In the genomic region with DNA sequence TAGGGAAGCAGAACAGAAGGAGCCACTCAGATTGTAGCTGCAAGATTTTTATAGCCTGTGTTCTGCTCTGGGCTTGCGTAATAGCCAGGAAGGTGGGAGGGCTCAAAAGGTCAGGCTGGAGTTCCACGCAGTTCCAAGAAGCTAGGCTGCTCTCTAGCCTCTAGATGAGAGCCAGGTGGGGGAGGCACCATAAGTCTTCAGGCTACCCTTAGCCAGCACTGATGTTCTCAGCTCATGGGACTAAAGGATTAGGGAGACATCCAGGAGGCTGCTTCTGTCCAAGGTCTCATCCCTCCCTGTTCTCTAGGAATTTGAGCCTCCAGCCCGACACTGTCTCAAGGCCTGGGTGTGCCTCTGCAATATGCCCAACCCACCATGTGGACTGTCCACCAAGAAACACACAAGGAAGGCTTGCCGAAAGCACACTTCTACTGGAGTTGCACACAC, we compare ENCODE assay signal across 8 cellular contexts. TPM values are rescaled to one million over a fixed set of nuclear protein-coding genes. Genes with fewer than 3 reads are reported as not detected.
DNase-seq lines count a peak whose midpoint lies in the region; ATAC-seq and TF ChIP-seq lines count a peak whose summit lies in the region.

No MANE protein-coding gene starts in this region.

- DNase-seq in ELR (ENCODE audit: low read depth), result peak; percentile 37
- no peak for DNase-seq in RWPE2 (ENCODE audit: low spot score)
- peak; percentile 57 for DNase-seq in fibroblast of mammary gland (ENCODE audit: low read depth)
- DNase-seq in omental fat pad (ENCODE audit: low spot score), result peak; percentile 38
- no peak for DNase-seq in DMS79 treated with DMSO at 0.1 percent for 48 hours (lab: John Stamatoyannopoulos, UW)
- no peak for DNase-seq in NCI-H2171 (lab: John Stamatoyannopoulos, UW)

- H3K9me3 ChIP-seq in RWPE2 (ENCODE audit: severe bottlenecking), result no peaks in the 10 kb centered on the region

- peak overlapping the region; percentile 26 for H3K27ac ChIP-seq in RWPE2 (ENCODE audit: poor library complexity, severe bottlenecking)

- H3K4me3 ChIP-seq in RWPE2 (ENCODE audit: severe bottlenecking) (no peak overlapping the region), fibroblast of mammary gland (ENCODE audit: control insufficient read depth, low read depth, low read length) (peak overlapping the region; percentile 82)

- no peaks in the 10 kb centered on the region for H3K27me3 ChIP-seq in RWPE2 (ENCODE audit: insufficient read depth, poor library complexity, severe bottlenecking)

- peaks cover 15% of the 10 kb centered on the region for H3K4me1 ChIP-seq in RWPE2 (ENCODE audit: insufficient read depth, poor library complexity, severe bottlenecking)

- TF ChIP-seq CTCF in RWPE2 (IDR thresholded peaks at IDR 0.05; ENCODE audit: poor library complexity, severe bottlenecking) (no peak), fibroblast of mammary gland (conservative IDR thresholded peaks at IDR 0.05; ENCODE audit: control insufficient read depth, insufficient read depth, low read depth, low read length) (no peak), omental fat pad (IDR thresholded peaks at IDR 0.05) (no peak)

- ATAC-seq in RWPE2 (ENCODE audit: low read depth) (no peak), omental fat pad (ENCODE audit: low FRiP score) (peak; percentile 76), GM18870 (IDR thresholded peaks at IDR 0.05; ENCODE audit: unreplicated experiment) (no peak), HG02938 (IDR thresholded peaks at IDR 0.05; ENCODE audit: unreplicated experiment) (no peak)

- H3K36me3 ChIP-seq in RWPE2 (ENCODE audit: low read depth), result peaks cover 5% of the 10 kb centered on the region

RNA-seq across cellular contexts. Expression of a gene that starts 1.7 kb away (rescaled TPM):
- total RNA-seq in omental fat pad, result 10 to 100 TPM; 23.2 to 68.4 (median 37.8) TPM

RNA-seq across cellular contexts. Expression of a gene that starts 14.4 kb away (rescaled TPM):
- 1 to 10 TPM in 2 of 4 donors, under 1 TPM in 2; 0.72 to 2.0 (median 1.3) TPM for total RNA-seq in omental fat pad

RNA-seq across cellular contexts. Expression of a gene that starts 22.2 kb away (rescaled TPM):
- total RNA-seq in omental fat pad, result 1,000 to 10,000 TPM in 1 of 4 donors, 100 to 1,000 TPM in 3; 608 to 1,018 (median 745) TPM

RNA-seq across cellular contexts. Expression of a gene that starts 39.2 kb away (rescaled TPM):
- total RNA-seq in omental fat pad, result under 1 TPM in 1 of 4 donors, not detected in 3; 0.96 TPM

RNA-seq across cellular contexts. Expression of a gene that starts 48.4 kb away (rescaled TPM):
- 10 to 100 TPM; 31.2 to 87.0 (median 49.0) TPM for total RNA-seq in omental fat pad

Comparison
In these comparisons a context has a peak if more than half of its experiments do, and no peak if none do; other contexts are left out.
1. DNase-seq: peak in ELR (single experiment), fibroblast of mammary gland (single experiment) and omental fat pad (single experiment); none in RWPE2 (single experiment), DMS79 treated with DMSO at 0.1 percent for 48 hours (single experiment) and NCI-H2171 (single experiment).